ENCODE assay signal across 18 cellular contexts in the genomic region with DNA sequence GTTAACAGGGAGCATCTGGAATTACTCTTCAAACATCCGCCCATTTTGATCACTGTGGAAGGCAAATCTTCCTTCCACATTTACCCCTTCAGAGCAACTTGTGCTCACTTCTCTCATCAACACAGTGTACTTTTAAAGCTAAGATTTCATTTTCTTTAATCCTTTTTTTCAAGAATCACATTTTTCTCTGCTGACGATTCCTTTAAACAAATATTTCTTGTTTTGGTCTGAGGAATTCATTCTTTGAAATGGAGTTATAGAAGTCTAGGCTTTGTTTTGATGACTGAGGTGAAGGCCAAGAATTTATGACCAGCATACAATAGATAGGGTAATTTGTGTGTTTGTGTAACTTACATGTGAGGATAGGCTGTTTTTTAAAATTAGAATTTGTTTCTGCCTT. TPM values are rescaled to one million over a fixed set of nuclear protein-coding genes. Genes with fewer than 3 reads are reported as not detected.
"Had no signal": no experiment of that assay in that cellular context is flagged by ENCODE, and none has a peak within 500 bp of the region (broad histone marks: within the 10 kb centered on the region; RNA-seq: fewer than 3 reads in every experiment).

No MANE protein-coding gene starts in this region.

- H3K27me3 Mint-ChIP-seq: activated CD4-positive, alpha-beta memory T cell treated with anti-CD3 and anti-CD28 coated beads for 36 hours; activated CD4-positive, alpha-beta T cell treated with anti-CD3 and anti-CD28 coated beads for 36 hours; naive B cell had no signal

- H3K4me1 ChIP-seq: gastrocnemius medialis had no signal

- H3K27ac Mint-ChIP-seq: activated CD4-positive, alpha-beta memory T cell treated with anti-CD3 and anti-CD28 coated beads for 36 hours; activated CD4-positive, alpha-beta T cell treated with anti-CD3 and anti-CD28 coated beads for 36 hours; activated naive CD4-positive, alpha-beta T cell treated with anti-CD3 and anti-CD28 coated beads, Interleukin-2, amount 50 U/mL, for 72 hours; naive B cell had no signal

- H3K9me3 Mint-ChIP-seq: activated CD4-positive, alpha-beta memory T cell treated with anti-CD3 and anti-CD28 coated beads for 36 hours; activated naive CD4-positive, alpha-beta T cell treated with anti-CD3 and anti-CD28 coated beads, Interleukin-2, amount 50 U/mL, for 72 hours; activated T-cell treated with anti-CD3 and anti-CD28 coated beads, Interleukin-2, amount 50 U/mL, for 4 hours; naive B cell had no signal

- H3K27me3 ChIP-seq: gastrocnemius medialis, heart right ventricle, ovary, stomach had no signal

- H3K36me3 ChIP-seq: ovary had no signal

- DNase-seq: activated CD4-positive, alpha-beta memory T cell treated with anti-CD3 and anti-CD28 coated beads for 36 hours; activated CD4-positive, alpha-beta T cell treated with anti-CD3 and anti-CD28 coated beads for 36 hours; activated effector memory CD4-positive, alpha-beta T cell treated with anti-CD3 and anti-CD28 coated beads, Interleukin-2, amount 50 U/mL, for 16 hours; activated T-cell treated with anti-CD3 and anti-CD28 coated beads, Interleukin-2, amount 50 U/mL, for 4 hours; amygdala; gastrocnemius medialis; heart right ventricle; naive B cell; ovary; stimulated activated CD4-positive, alpha-beta T cell treated with anti-CD3 and anti-CD28 coated beads, Interleukin-12 subunit alpha, Interleukin-12 subunit beta, amount 100 ng/mL, for 4 hours; stimulated activated CD4-positive, alpha-beta T cell treated with anti-CD3 and anti-CD28 coated beads, Interleukin-2, amount 100 ng/mL, for 24 hours; stomach; T-helper 2 cell had no signal

- H3K4me3 ChIP-seq: gastrocnemius medialis, heart right ventricle, lung, ovary, stomach had no signal

- H3K9me3 ChIP-seq: gastrocnemius medialis, heart right ventricle, ovary, stomach had no signal

- H3K4me1 Mint-ChIP-seq: naive B cell had no signal

- H3K4me3 Mint-ChIP-seq: activated CD4-positive, alpha-beta memory T cell treated with anti-CD3 and anti-CD28 coated beads for 36 hours; activated CD4-positive, alpha-beta T cell treated with anti-CD3 and anti-CD28 coated beads for 36 hours; activated T-cell treated with anti-CD3 and anti-CD28 coated beads, Interleukin-2, amount 50 U/mL, for 4 hours; naive B cell had no signal

- H3K27ac ChIP-seq: gastrocnemius medialis, heart right ventricle, ovary, stomach had no signal

- ATAC-seq: activated CD4-positive, alpha-beta T cell treated with anti-CD3 and anti-CD28 coated beads for 36 hours; activated naive CD4-positive, alpha-beta T cell treated with anti-CD3 and anti-CD28 coated beads, Interleukin-2, amount 50 U/mL, for 72 hours; activated T-cell treated with anti-CD3 and anti-CD28 coated beads, Interleukin-2, amount 50 U/mL, for 4 hours; gastrocnemius medialis; heart right ventricle; sciatic nerve had no signal

RNA-seq across cellular contexts. Expression of a gene that starts 46.3 kb away (rescaled TPM):
- total RNA-seq: activated CD4-positive, alpha-beta memory T cell treated with anti-CD3 and anti-CD28 coated beads for 36 hours; activated CD4-positive, alpha-beta T cell treated with anti-CD3 and anti-CD28 coated beads for 36 hours; activated naive CD4-positive, alpha-beta T cell treated with anti-CD3 and anti-CD28 coated beads, Interleukin-2, amount 50 U/mL, for 72 hours; activated T-cell treated with anti-CD3 and anti-CD28 coated beads, Interleukin-2, amount 50 U/mL, for 4 hours; endothelial cell of umbilical vein; gastrocnemius medialis; heart right ventricle; sciatic nerve; stomach; ureter had no signal
